Comparison of ENCODE assay signal across 27 cellular contexts in the genomic region with DNA sequence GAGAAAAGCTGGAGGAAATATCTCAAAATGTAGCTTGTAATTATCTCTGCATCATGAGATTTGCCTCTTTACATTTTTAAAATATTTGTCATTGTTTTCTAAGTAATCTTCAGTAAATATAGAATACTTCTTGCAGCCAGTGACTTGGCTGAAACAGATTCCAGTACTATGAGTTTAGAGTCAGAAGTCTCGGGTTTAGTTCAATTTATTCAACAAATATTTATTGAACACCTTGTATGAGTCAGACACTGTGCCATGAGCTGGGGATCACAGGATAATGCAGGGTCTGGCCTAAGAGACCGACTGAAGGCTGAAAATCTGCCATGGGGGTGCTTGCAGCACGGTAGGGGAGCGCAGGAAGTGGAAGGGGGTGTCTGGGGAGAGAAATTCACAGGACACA. TPM values are rescaled to one million over a fixed set of nuclear protein-coding genes. Genes with fewer than 3 reads are reported as not detected.
A peak's percentile ranks its signal among the peaks of the same experiment; 100 is the strongest.
DNase-seq lines count a peak whose midpoint lies in the region; ATAC-seq and TF ChIP-seq lines count a peak whose summit lies in the region.
"Had no signal": no experiment of that assay in that cellular context is flagged by ENCODE, and none has a peak within 500 bp of the region (broad histone marks: within the 10 kb centered on the region; RNA-seq: fewer than 3 reads in every experiment).

No MANE protein-coding gene starts in this region.

- H2BK15ac ChIP-seq in mesendoderm (replicated peaks; ENCODE audit: low read depth), result no peak overlapping the region

- H3K4me3 Mint-ChIP-seq in natural killer cell treated with Interleukin-12 subunit alpha and Interleukin-12 subunit beta and Interleukin-15 and Interleukin-18, amount 100 ng/mL, for 72 hours, result no peak overlapping the region
- no peak overlapping the region for H3K4me3 Mint-ChIP-seq in natural killer cell
- H3K4me3 Mint-ChIP-seq in type B pancreatic cell, result no peak overlapping the region
- no peak overlapping the region for H3K4me3 Mint-ChIP-seq in immature natural killer cell
- H3K4me3 Mint-ChIP-seq: activated CD8-positive, alpha-beta T cell treated with anti-CD3 and anti-CD28 coated beads for 36 hours; CD4-positive, alpha-beta memory T cell; T-helper 2 cell treated with Interferon-gamma antibody and Interleukin-4, amounts not matched to agents 5 μg/mL and 100 μg/mL, for 36 hours had no signal

- H2BK5ac ChIP-seq in mesendoderm (ENCODE audit: low read length), result no peak overlapping the region

- H3K56ac ChIP-seq in mesendoderm (ENCODE audit: low read length), result no peak overlapping the region

- peak overlapping the region; percentile 9 for H3K18ac ChIP-seq in mesendoderm (ENCODE audit: low read length)

- H3K4me3 ChIP-seq in RWPE2 (ENCODE audit: severe bottlenecking), result no peak overlapping the region
- no peak overlapping the region for H3K4me3 ChIP-seq in mesendoderm (ENCODE audit: low read length)
- H3K4me3 ChIP-seq: pancreas, upper lobe of left lung had no signal

- no CpG with 5 or more reads among the region's 4 CpGs for WGBS in mesendoderm (ENCODE audit: extremely low coverage, insufficient coverage, low lambda C conversion rate)

- no peak overlapping the region for H3K23ac ChIP-seq in mesendoderm (ENCODE audit: low read length)

- H3K27ac ChIP-seq in RWPE2 (ENCODE audit: poor library complexity, severe bottlenecking) (no peak overlapping the region), mesendoderm (ENCODE audit: low read depth, low read length) (no peak overlapping the region)
- H3K27ac ChIP-seq: pancreas, upper lobe of left lung had no signal

- intact Hi-C loops in natural killer cell (cut with micrococcal nuclease), result no loop called here

- H3K36me3 ChIP-seq in RWPE2 (ENCODE audit: low read depth) (no peaks in the 10 kb centered on the region), mesendoderm (ENCODE audit: control insufficient read depth, insufficient read depth, low read length) (no peaks in the 10 kb centered on the region)
- H3K36me3 ChIP-seq: pancreas, upper lobe of left lung had no signal

- no peak overlapping the region for H3K4me2 ChIP-seq in mesendoderm (ENCODE audit: low read length)

- no peak overlapping the region for H2AK5ac ChIP-seq in mesendoderm (ENCODE audit: low read length)

- H3K27me3 ChIP-seq in RWPE2 (ENCODE audit: insufficient read depth, poor library complexity, severe bottlenecking), result no peaks in the 10 kb centered on the region
- no peaks in the 10 kb centered on the region for H3K27me3 ChIP-seq in mesendoderm (ENCODE audit: insufficient read depth, low read length, poor library complexity)
- H3K27me3 ChIP-seq: pancreas, upper lobe of left lung had no signal

- H3K4me1 Mint-ChIP-seq in natural killer cell treated with Interleukin-12 subunit alpha and Interleukin-12 subunit beta and Interleukin-15 and Interleukin-18, amount 100 ng/mL, for 72 hours (ENCODE audit: low read depth in 2 of 2), result peaks cover 0 to 4% of the 10 kb centered on the region in 2 donors
- H3K4me1 Mint-ChIP-seq in natural killer cell, result no peaks in the 10 kb centered on the region
- H3K4me1 Mint-ChIP-seq in type B pancreatic cell (ENCODE audit: unreplicated experiment), result no peaks in the 10 kb centered on the region
- H3K4me1 Mint-ChIP-seq in immature natural killer cell, result no peaks in the 10 kb centered on the region

- H4K5ac ChIP-seq in mesendoderm (ENCODE audit: low read length), result no peak overlapping the region

- H3K9ac ChIP-seq in mesendoderm (ENCODE audit: low read length), result no peak overlapping the region

- no peaks in the 10 kb centered on the region for H3K9me3 ChIP-seq in RWPE2 (ENCODE audit: severe bottlenecking)
- H3K9me3 ChIP-seq: pancreas, upper lobe of left lung had no signal

- no peaks in the 10 kb centered on the region for H3K79me2 ChIP-seq in mesendoderm (ENCODE audit: control insufficient read depth, insufficient read depth, low read length)

- H3K4ac ChIP-seq in mesendoderm (ENCODE audit: low read depth, low read length), result no peak overlapping the region

- no peak overlapping the region for H4K8ac ChIP-seq in mesendoderm (ENCODE audit: low read depth, low read length)

- no peaks in the 10 kb centered on the region for H3K9me3 Mint-ChIP-seq in natural killer cell treated with Interleukin-12 subunit alpha and Interleukin-12 subunit beta and Interleukin-15 and Interleukin-18, amount 100 ng/mL, for 72 hours
- no peaks in the 10 kb centered on the region for H3K9me3 Mint-ChIP-seq in natural killer cell
- H3K9me3 Mint-ChIP-seq in type B pancreatic cell, result no peaks in the 10 kb centered on the region
- H3K9me3 Mint-ChIP-seq in immature natural killer cell, result peaks cover 0 to 2% (median 0%) of the 10 kb centered on the region in 6 donors
- H3K9me3 Mint-ChIP-seq: activated CD8-positive, alpha-beta T cell treated with anti-CD3 and anti-CD28 coated beads for 36 hours; activated T-helper 2 cell treated with anti-CD3 and anti-CD28 coated beads, Interferon-gamma antibody, Interleukin-2, Interleukin-4, amounts not matched to agents 10 μg/mL and 5 μg/mL and 100 μg/mL, durations not matched to agents 14 hours and 24 hours and 36 hours; CD4-positive, alpha-beta memory T cell; T-helper 2 cell treated with Interferon-gamma antibody and Interleukin-4, amounts not matched to agents 5 μg/mL and 100 μg/mL, for 36 hours had no signal

- ATAC-seq in natural killer cell treated with Interleukin-12 subunit alpha and Interleukin-12 subunit beta and Interleukin-15 and Interleukin-18, amount 100 ng/mL, for 72 hours, result no peak
- ATAC-seq in natural killer cell (no peak), RWPE2 (ENCODE audit: low read depth) (0 out of 3 replicates have a peak, but pooled peaks have one; percentile 29), GM21737 (IDR thresholded peaks at IDR 0.05; ENCODE audit: unreplicated experiment) (no peak)
- ATAC-seq: activated naive CD4-positive, alpha-beta T cell treated with anti-CD3 and anti-CD28 coated beads, Interleukin-2, amount 50 U/mL, for 72 hours; left colon; pancreas; sciatic nerve had no signal

- H3K27ac Mint-ChIP-seq in natural killer cell treated with Interleukin-12 subunit alpha and Interleukin-12 subunit beta and Interleukin-15 and Interleukin-18, amount 100 ng/mL, for 72 hours, result peak overlapping the region; percentile 7 to 31
- no peak overlapping the region for H3K27ac Mint-ChIP-seq in natural killer cell
- no peak overlapping the region for H3K27ac Mint-ChIP-seq in type B pancreatic cell
- no peak overlapping the region for H3K27ac Mint-ChIP-seq in immature natural killer cell
- H3K27ac Mint-ChIP-seq: activated CD8-positive, alpha-beta T cell treated with anti-CD3 and anti-CD28 coated beads for 36 hours; activated naive CD4-positive, alpha-beta T cell treated with anti-CD3 and anti-CD28 coated beads, Interleukin-2, amount 50 U/mL, for 72 hours; activated T-helper 2 cell treated with anti-CD3 and anti-CD28 coated beads, Interferon-gamma antibody, Interleukin-2, Interleukin-4, amounts not matched to agents 10 μg/mL and 5 μg/mL and 100 μg/mL, durations not matched to agents 14 hours and 24 hours and 36 hours; T-helper 2 cell treated with Interferon-gamma antibody and Interleukin-4, amounts not matched to agents 5 μg/mL and 100 μg/mL, for 36 hours had no signal

- no peaks in the 10 kb centered on the region for H3K36me3 Mint-ChIP-seq in natural killer cell treated with Interleukin-12 subunit alpha and Interleukin-12 subunit beta and Interleukin-15 and Interleukin-18, amount 100 ng/mL, for 72 hours
- H3K36me3 Mint-ChIP-seq in natural killer cell (no peaks in the 10 kb centered on the region), type B pancreatic cell (no peaks in the 10 kb centered on the region), immature natural killer cell (no peaks in the 10 kb centered on the region)
- H3K36me3 Mint-ChIP-seq: CD4-positive, alpha-beta memory T cell had no signal

- no peaks in the 10 kb centered on the region for H3K79me1 ChIP-seq in mesendoderm (ENCODE audit: low read length)

- H3K4me1 ChIP-seq in RWPE2 (ENCODE audit: insufficient read depth, poor library complexity, severe bottlenecking), result no peaks in the 10 kb centered on the region
- peaks cover 2% of the 10 kb centered on the region for H3K4me1 ChIP-seq in mesendoderm (ENCODE audit: control insufficient read depth, low read depth, low read length)
- H3K4me1 ChIP-seq: pancreas, upper lobe of left lung had no signal

- no peak for DNase-seq in natural killer cell treated with Interleukin-12 subunit alpha and Interleukin-12 subunit beta and Interleukin-15 and Interleukin-18, amount 100 ng/mL, for 72 hours (ENCODE audit: low spot score)
- DNase-seq in natural killer cell (no peak), RWPE2 (ENCODE audit: low spot score) (no peak), mesendoderm (no peak), type B pancreatic cell (ENCODE audit: extremely low spot score, unreplicated experiment) (no peak), DMS53 (lab: John Stamatoyannopoulos, UW) (no peak), immature natural killer cell (no peak)
- DNase-seq: activated CD8-positive, alpha-beta memory T cell treated with anti-CD3 and anti-CD28 coated beads, Interleukin-2, amount 50 U/mL, for 48 hours; activated CD8-positive, alpha-beta T cell treated with anti-CD3 and anti-CD28 coated beads for 36 hours; AML-193; anterior cingulate cortex; CD4-positive, alpha-beta memory T cell; hypothalamus; left colon; NCI-H146; NCI-H2107; NCI-H345; pancreas; SHP77; stimulated activated CD4-positive, alpha-beta T cell treated with anti-CD3 and anti-CD28 coated beads, Interleukin-4, amount 100 ng/mL, for 4 hours; substantia nigra; upper lobe of left lung had no signal

- H3K27me3 Mint-ChIP-seq in natural killer cell treated with Interleukin-12 subunit alpha and Interleukin-12 subunit beta and Interleukin-15 and Interleukin-18, amount 100 ng/mL, for 72 hours, result no peaks in the 10 kb centered on the region
- H3K27me3 Mint-ChIP-seq in natural killer cell (ENCODE audit: low read depth in 2 of 2) (no peaks in the 10 kb centered on the region), type B pancreatic cell (peaks cover 10% of the 10 kb centered on the region), immature natural killer cell (ENCODE audit: low read depth in 3 of 3) (peaks cover 0 to 3% (median 0%) of the 10 kb centered on the region in 3 donors)
- H3K27me3 Mint-ChIP-seq: activated CD8-positive, alpha-beta T cell treated with anti-CD3 and anti-CD28 coated beads for 36 hours; CD4-positive, alpha-beta memory T cell had no signal

- no peak for TF ChIP-seq CTCF in natural killer cell (IDR thresholded peaks at IDR 0.05)
- no peak for TF ChIP-seq CTCF in RWPE2 (IDR thresholded peaks at IDR 0.05; ENCODE audit: poor library complexity, severe bottlenecking)
- TF ChIP-seq CTCF in type B pancreatic cell (conservative IDR thresholded peaks at IDR 0.05), result no peak

- no peak overlapping the region for H2BK120ac ChIP-seq in mesendoderm (ENCODE audit: low read depth, low read length)

RNA-seq across cellular contexts. Expression of gene CXCR4, which starts 32.1 kb away (rescaled TPM):
- total RNA-seq in natural killer cell treated with Interleukin-12 subunit alpha and Interleukin-12 subunit beta and Interleukin-15 and Interleukin-18, amount 100 ng/mL, for 72 hours, result 10 to 100 TPM; 72.1 to 74.8 TPM
- total RNA-seq in natural killer cell (100 to 1,000 TPM; 582 to 848 (median 741) TPM), type B pancreatic cell (ENCODE audit: low replicate concordance) (5.2 and 34.8 TPM in 2 replicates)
- polyA plus RNA-seq in mesendoderm (2013, experiment 1 of 2), result 1.7 TPM
- 1.9 TPM for polyA plus RNA-seq in mesendoderm (2013, experiment 2 of 2)
- 100 to 1,000 TPM; 147 to 758 (median 582) TPM for polyA plus RNA-seq in immature natural killer cell

Comparison
In these comparisons a context has a peak if more than half of its experiments do, and no peak if none do; other contexts are left out.
1. H3K27ac Mint-ChIP-seq: peak in natural killer cell treated with Interleukin-12 subunit alpha and Interleukin-12 subunit beta and Interleukin-15 and Interleukin-18, amount 100 ng/mL, for 72 hours (2 of 2); none in natural killer cell (0 of 2), type B pancreatic cell (single experiment) and immature natural killer cell (0 of 6).
2. RNA of gene CXCR4, which starts 32.1 kb away (total RNA-seq): 582 to 848 TPM in natural killer cell; 72.1 to 74.8 TPM in natural killer cell treated with Interleukin-12 subunit alpha and Interleukin-12 subunit beta and Interleukin-15 and Interleukin-18, amount 100 ng/mL, for 72 hours and 5.2 to 34.8 TPM in type B pancreatic cell; every median in the first group is over 4 times any median in the second.